ENCODE assay signal across 24 cellular contexts in genomic region chr15:91524534-91524933, GRCh38.
DNase-seq lines count a peak whose midpoint lies in the region; ATAC-seq, FAIRE-seq and TF ChIP-seq lines count a peak whose summit lies in the region.
"Had no signal": no experiment of that assay in that cellular context is flagged by ENCODE, and none has a peak within 500 bp of the region (broad histone marks: within the 10 kb centered on the region; RNA-seq: fewer than 3 reads in every experiment).

No MANE protein-coding gene starts in this region.

- no peaks in the 10 kb centered on the region for H4K20me1 ChIP-seq in K562 (replicated peaks; ENCODE audit: control insufficient read depth, insufficient read depth, low read length)
- H4K20me1 ChIP-seq: BLaER1 had no signal

- peak overlapping the region; percentile 83 for H3K27ac Mint-ChIP-seq in activated naive CD4-positive, alpha-beta T cell treated with anti-CD3 and anti-CD28 coated beads, Interleukin-2, amount 10 ng/mL, durations not matched to agents 7 days and 5 days
- peak overlapping the region; percentile 45 to 51 (median 50) for H3K27ac Mint-ChIP-seq in CD4-positive, CD25-positive, alpha-beta regulatory T cell
- H3K27ac Mint-ChIP-seq: CD14-positive monocyte; CD4-positive, alpha-beta T cell; CD8-positive, alpha-beta T cell had no signal

- no peak for FAIRE-seq in K562 (lab: Jason Lieb, UNC)
- FAIRE-seq: A204.1, D721Med, G401.6, GM12891, GM19239 had no signal

- CTCF ChIA-PET in activated naive CD4-positive, alpha-beta T cell treated with anti-CD3 and anti-CD28 coated beads, Interleukin-2, amount 10 ng/mL, durations not matched to agents 7 days and 5 days (lab: Charles Lee), result interaction anchor here (1.0 kb wide), 1 partner anchor 222 kb away, joined by 6 read pairs; no protein-coding TSS in a partner anchor
- CTCF ChIA-PET in HEK293 (lab: Yijun Ruan, JAX) (no interaction called here), K562 (lab: Yijun Ruan, JAX; ENCODE audit: low intra/inter-chr PET ratio) (no interaction called here)

- H3K27me3 Mint-ChIP-seq in activated naive CD4-positive, alpha-beta T cell treated with anti-CD3 and anti-CD28 coated beads, Interleukin-2, amount 10 ng/mL, durations not matched to agents 7 days and 5 days, result peaks cover 9% of the 10 kb centered on the region
- H3K27me3 Mint-ChIP-seq in CD4-positive, CD25-positive, alpha-beta regulatory T cell, result peaks cover 4% of the 10 kb centered on the region

- H3K4me3 ChIP-seq in CD4-positive, CD25-positive, alpha-beta regulatory T cell (ENCODE audit: low read depth, low read length), result no peak overlapping the region
- H3K4me3 ChIP-seq in HEK293 (ENCODE audit: low read depth, low read length) (no peak overlapping the region), K562 (no peak overlapping the region), left lung (no peak overlapping the region)
- H3K4me3 ChIP-seq: BLaER1 had no signal

- TF ChIP-seq EP300 in K562 (IDR thresholded peaks at IDR 0.05; ENCODE audit: low read length), result no peak

- H3K27me3 ChIP-seq in CD4-positive, CD25-positive, alpha-beta regulatory T cell (ENCODE audit: control insufficient read depth, insufficient read depth, low read length), result no peaks in the 10 kb centered on the region
- peaks cover under 1 to 5% of the 10 kb centered on the region in 2 experiments; a peak in 2 of 5 replicates for H3K27me3 ChIP-seq in K562 (ENCODE audit: control insufficient read depth in 2 of 2, insufficient read depth in 2 of 2, low read length in 2 of 2)
- H3K27me3 ChIP-seq in left lung, result peaks cover 0 to 5% of the 10 kb centered on the region in 2 donors
- H3K27me3 ChIP-seq: BE2C, BLaER1 had no signal

- peaks cover 35% of the 10 kb centered on the region for H3K36me3 Mint-ChIP-seq in activated naive CD4-positive, alpha-beta T cell treated with anti-CD3 and anti-CD28 coated beads, Interleukin-2, amount 10 ng/mL, durations not matched to agents 7 days and 5 days
- H3K36me3 Mint-ChIP-seq in CD4-positive, CD25-positive, alpha-beta regulatory T cell, result no peaks in the 10 kb centered on the region
- H3K36me3 Mint-ChIP-seq: CD14-positive monocyte; CD8-positive, alpha-beta T cell had no signal

- H3K4me1 ChIP-seq in CD4-positive, CD25-positive, alpha-beta regulatory T cell (ENCODE audit: control insufficient read depth, insufficient read depth, low read length, poor library complexity, severe bottlenecking), result peaks cover 9% of the 10 kb centered on the region
- H3K4me1 ChIP-seq in HEK293 (ENCODE audit: control insufficient read depth, insufficient read depth, low read length), result no peaks in the 10 kb centered on the region
- no peaks in the 10 kb centered on the region for H3K4me1 ChIP-seq in K562 (replicated peaks in 1 of 2; ENCODE audit: control insufficient read depth in 2 of 2, insufficient read depth in 2 of 2, low read length in 2 of 2)
- H3K4me1 ChIP-seq in left lung, result no peaks in the 10 kb centered on the region
- H3K4me1 ChIP-seq: BLaER1, Caco-2 had no signal

- intact Hi-C loops in K562 (cut with micrococcal nuclease), result no loop called here
- intact Hi-C loops in left lung (cut with DNase I), result no loop called here

- H3K4me3 Mint-ChIP-seq in activated naive CD4-positive, alpha-beta T cell treated with anti-CD3 and anti-CD28 coated beads, Interleukin-2, amount 10 ng/mL, durations not matched to agents 7 days and 5 days, result no peak overlapping the region
- H3K4me3 Mint-ChIP-seq in CD4-positive, CD25-positive, alpha-beta regulatory T cell, result no peak overlapping the region
- H3K4me3 Mint-ChIP-seq: CD14-positive monocyte; CD4-positive, alpha-beta T cell; CD8-positive, alpha-beta T cell had no signal

- 0% methylated on average over 2 of the region's 2 CpGs for WGBS in K562 (ENCODE audit: insufficient coverage, low coverage, missing lambda C conversion rate)

- no peak for TF ChIP-seq CTCF in HEK293 (tag by site-specific recombination; IDR thresholded peaks at IDR 0.05)
- no peak for TF ChIP-seq CTCF in K562 (IDR thresholded peaks at IDR 0.05 in 2 of 3, conservative IDR thresholded peaks at IDR 0.05 in 1 of 3; ENCODE audit: insufficient read depth in 2 of 3, low read depth in 1 of 3, low read length in 3 of 3)
- TF ChIP-seq CTCF in left lung (IDR thresholded peaks at IDR 0.05), result no peak

- no peak for ATAC-seq in CD4-positive, CD25-positive, alpha-beta regulatory T cell (ENCODE audit: low read depth in 2 of 2)
- ATAC-seq in K562, result no peak
- ATAC-seq in HG03280 (IDR thresholded peaks at IDR 0.05; ENCODE audit: unreplicated experiment), result no peak
- ATAC-seq in left lung, result no peak
- ATAC-seq: CD8-positive, alpha-beta T cell had no signal

- no peak overlapping the region for H3K4me2 ChIP-seq in K562 (ENCODE audit: insufficient read depth, low read length)
- H3K4me2 ChIP-seq: BLaER1 had no signal

- peaks cover 13% of the 10 kb centered on the region for H3K9me3 Mint-ChIP-seq in activated naive CD4-positive, alpha-beta T cell treated with anti-CD3 and anti-CD28 coated beads, Interleukin-2, amount 10 ng/mL, durations not matched to agents 7 days and 5 days
- no peaks in the 10 kb centered on the region for H3K9me3 Mint-ChIP-seq in CD4-positive, CD25-positive, alpha-beta regulatory T cell
- H3K9me3 Mint-ChIP-seq: CD4-positive, alpha-beta T cell; CD8-positive, alpha-beta T cell had no signal

- no peaks in the 10 kb centered on the region for H3K9me1 ChIP-seq in K562 (ENCODE audit: control insufficient read depth, insufficient read depth, low read length)

- no TSS peak for BruUV-seq in K562 (replicated peaks; lab: Mats Ljungman, UMichigan)

- POLR2A ChIA-PET in HEK293 (lab: Yijun Ruan, JAX), result no interaction called here
- POLR2A ChIA-PET in K562 (lab: Yijun Ruan, JAX), result interaction anchor here (1.0 kb wide), 1 partner anchor 226 kb away, joined by 3 read pairs; no protein-coding TSS in a partner anchor

- H3K79me2 ChIP-seq in K562 (ENCODE audit: control insufficient read depth, insufficient read depth, low read length), result no peaks in the 10 kb centered on the region

- DNase-seq in activated naive CD4-positive, alpha-beta T cell treated with anti-CD3 and anti-CD28 coated beads, Interleukin-2, amount 10 ng/mL, durations not matched to agents 7 days and 5 days, result no peak
- DNase-seq in activated naive CD4-positive, alpha-beta T cell treated with Interleukin-2 at 50 U/mL for 16 hours, result no peak
- no peak for DNase-seq in CD4-positive, CD25-positive, alpha-beta regulatory T cell
- DNase-seq in K562 (ENCODE audit: extremely low read depth in 1 of 4, low spot score in 3 of 4) (no peak), left lung (no peak)
- DNase-seq: 8988T; ACHN; BE2C; C1 segment of cervical spinal cord; Caco-2; Calu3; CD4-positive, alpha-beta T cell; CD8-positive, alpha-beta T cell; DMS79 treated with DMSO at 0.1 percent for 48 hours; GF-D8 had no signal

- no peak for TF ChIP-seq RAD21 in K562 (CRISPR knock-in tag; conservative IDR thresholded peaks at IDR 0.05 in 1 of 2, IDR thresholded peaks at IDR 0.05 in 1 of 2)

- TF ChIP-seq POLR2A in K562 (conservative IDR thresholded peaks at IDR 0.05), result no peak

- no peak overlapping the region for H2AFZ ChIP-seq in K562 (ENCODE audit: low read depth, low read length)

- no peaks in the 10 kb centered on the region for H3K9me3 ChIP-seq in CD4-positive, CD25-positive, alpha-beta regulatory T cell (ENCODE audit: control insufficient read depth in 2 of 2, low read length in 2 of 2)
- H3K9me3 ChIP-seq in HEK293 (ENCODE audit: control insufficient read depth, insufficient read depth, low read depth, low read length), result peaks cover 5% of the 10 kb centered on the region; the same call in 1 of the 2 replicates
- H3K9me3 ChIP-seq in K562 (replicated peaks; ENCODE audit: control insufficient read depth, insufficient read depth, low read depth, low read length), result no peaks in the 10 kb centered on the region
- H3K9me3 ChIP-seq in left lung, result no peaks in the 10 kb centered on the region
- H3K9me3 ChIP-seq: BE2C, BLaER1, Caco-2 had no signal

- no peak overlapping the region for H3K9ac ChIP-seq in K562 (ENCODE audit: insufficient read depth in 1 of 2, low read depth in 2 of 2, low read length in 2 of 2)
- H3K9ac ChIP-seq: BLaER1 had no signal

- in situ Hi-C loops in K562 (cut with MboI), result loop anchor here (5.0 kb wide), 1 partner anchor 207 kb away; no protein-coding TSS in a partner anchor

- H3K4me1 Mint-ChIP-seq in activated naive CD4-positive, alpha-beta T cell treated with anti-CD3 and anti-CD28 coated beads, Interleukin-2, amount 10 ng/mL, durations not matched to agents 7 days and 5 days, result peaks cover 79% of the 10 kb centered on the region
- H3K4me1 Mint-ChIP-seq in CD4-positive, CD25-positive, alpha-beta regulatory T cell, result peaks cover 6 to 58% (median 24%) of the 10 kb centered on the region in 4 donors

- H3K27ac ChIP-seq in CD4-positive, CD25-positive, alpha-beta regulatory T cell (ENCODE audit: insufficient read depth, low read length, poor library complexity, severe bottlenecking), result no peak overlapping the region
- H3K27ac ChIP-seq in HEK293 (ENCODE audit: extremely low read depth, low read depth, low read length), result no peak overlapping the region
- no peak overlapping the region for H3K27ac ChIP-seq in K562 (ENCODE audit: extremely low read depth, low read depth, low read length)
- no peak overlapping the region for H3K27ac ChIP-seq in left lung
- H3K27ac ChIP-seq: BLaER1 had no signal

- H3K36me3 ChIP-seq in CD4-positive, CD25-positive, alpha-beta regulatory T cell (ENCODE audit: control insufficient read depth, insufficient read depth, low read length), result no peaks in the 10 kb centered on the region
- H3K36me3 ChIP-seq in HEK293 (ENCODE audit: control insufficient read depth in 2 of 2, insufficient read depth in 1 of 2, low read length in 2 of 2), result no peaks in the 10 kb centered on the region
- H3K36me3 ChIP-seq in K562 (ENCODE audit: control insufficient read depth, insufficient read depth, low read length), result no peaks in the 10 kb centered on the region
- no peaks in the 10 kb centered on the region for H3K36me3 ChIP-seq in left lung
- H3K36me3 ChIP-seq: BE2C, BLaER1 had no signal

TF ChIP-seq in HEK293, 187 proteins besides CTCF, POLR2A, EP300 and RAD21:
- TF ChIP-seq SCRT1 (tag by site-specific recombination; IDR thresholded peaks at IDR 0.05; ENCODE audit: borderline replicate concordance), result no peak
- TF ChIP-seq GLI4 (tag by site-specific recombination; IDR thresholded peaks at IDR 0.05), result no peak
- peak; percentile 52 for TF ChIP-seq SETDB1 (IDR thresholded peaks at IDR 0.05; ENCODE audit: insufficient read length, low read length)

TF ChIP-seq in K562, 482 proteins besides CTCF, POLR2A, EP300 and RAD21:
- no peak for TF ChIP-seq ZFPM2 (CRISPR knock-in tag; IDR thresholded peaks at IDR 0.05)
- TF ChIP-seq HLTF (IDR thresholded peaks at IDR 0.05), result peak; percentile 66; the same call in 1 of the 2 replicates
